23 cellular contexts compared by ENCODE assay signal in the genomic region with DNA sequence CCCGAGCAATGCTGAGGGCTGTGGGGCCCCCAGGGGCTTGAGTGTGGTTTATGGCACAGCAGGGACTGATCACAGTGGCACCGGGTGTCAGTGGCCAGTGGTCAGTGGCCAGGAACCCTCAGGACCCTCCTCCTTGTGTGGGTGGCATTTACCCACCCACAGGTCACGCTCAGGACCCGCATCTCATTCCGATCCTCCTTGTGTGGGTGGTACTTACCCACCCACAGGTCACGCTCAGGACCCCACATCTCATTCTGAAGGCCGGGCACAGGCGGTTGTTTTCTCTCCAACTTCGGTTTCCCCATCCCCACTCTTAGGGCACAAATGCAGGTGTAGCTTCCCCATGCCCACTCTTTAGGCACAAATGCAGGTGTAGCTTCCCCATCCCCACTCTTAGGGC. TPM values are rescaled to one million over a fixed set of nuclear protein-coding genes. Genes with fewer than 3 reads are reported as not detected.
DNase-seq lines count a peak whose midpoint lies in the region; ATAC-seq, FAIRE-seq and TF ChIP-seq lines count a peak whose summit lies in the region.
"Had no signal": no experiment of that assay in that cellular context is flagged by ENCODE, and none has a peak within 500 bp of the region (broad histone marks: within the 10 kb centered on the region; RNA-seq: fewer than 3 reads in every experiment).

No MANE protein-coding gene starts in this region.

- CTCF ChIA-PET in HepG2 (lab: Yijun Ruan, JAX; ENCODE audit: low intra/inter-chr PET ratio, low total read pairs), result no interaction called here
- CTCF ChIA-PET in RWPE1 (lab: Yijun Ruan, JAX), result interaction anchor here (0.7 kb wide), 1 partner anchor 28 kb away, joined by 3 read pairs; no protein-coding TSS in a partner anchor

- H3K4me2 ChIP-seq in HepG2 (ENCODE audit: low read depth, low read length), result no peak overlapping the region
- H3K4me2 ChIP-seq: GM23338, KMS-11 had no signal

- H3K79me2 ChIP-seq in HepG2 (ENCODE audit: insufficient read depth, low read length), result peaks cover 47% of the 10 kb centered on the region

- TF ChIP-seq POLR2A in HepG2 (IDR thresholded peaks at IDR 0.05; ENCODE audit: insufficient read depth in 1 of 2, low read depth in 2 of 2, low read length in 2 of 2) (no peak), right lobe of liver (IDR thresholded peaks at IDR 0.05) (no peak)

- BruUV-seq in HepG2 (replicated peaks; lab: Mats Ljungman, UMichigan), result no TSS peak

- DNase-seq in HepG2 (ENCODE audit: low spot score) (no peak), right lobe of liver (no peak), RWPE1 (ENCODE audit: low spot score) (no peak), nephron progenitor cell (no peak), GM10266 (ENCODE audit: extremely low spot score) (no peak)
- no peak for DNase-seq in activated effector memory CD4-positive, alpha-beta T cell treated with Interleukin-2 at 50 U/mL for 16 hours
- DNase-seq: ACHN, BE2C, DMS53, DND-41, EL, HCEC 1CT, HFFc6 had no signal

- no peak for TF ChIP-seq CTCF in HepG2 (CRISPR knock-in tag; IDR thresholded peaks at IDR 0.05)
- TF ChIP-seq CTCF in right lobe of liver (IDR thresholded peaks at IDR 0.05), result no peak
- TF ChIP-seq CTCF in RWPE1 (conservative IDR thresholded peaks at IDR 0.05; ENCODE audit: low read depth), result no peak
- TF ChIP-seq CTCF in nephron progenitor cell (IDR thresholded peaks at IDR 0.05), result no peak
- TF ChIP-seq CTCF in GM10266 (IDR thresholded peaks at IDR 0.05; ENCODE audit: control insufficient read depth, insufficient read depth, low read depth, missing control alignments), result no peak

- FAIRE-seq in HepG2 (lab: Jason Lieb, UNC), result no peak
- FAIRE-seq: A204.1, GM12891, H54 had no signal

- TF ChIP-seq EP300 in HepG2 (IDR thresholded peaks at IDR 0.05; ENCODE audit: low read depth in 2 of 2, low read length in 2 of 2) (no peak), HepG2 (CRISPR knock-in tag; IDR thresholded peaks at IDR 0.05; ENCODE audit: borderline replicate concordance) (no peak)

- no peak overlapping the region for H3K9ac ChIP-seq in HepG2 (ENCODE audit: insufficient read depth, low read depth, low read length)
- H3K9ac ChIP-seq: KMS-11 had no signal

- no peak overlapping the region for H2AFZ ChIP-seq in HepG2 (ENCODE audit: low read length)
- H2AFZ ChIP-seq: GM23338 had no signal

- no peak for ATAC-seq in HepG2
- no peak for ATAC-seq in right lobe of liver
- no peak for ATAC-seq in HG02852 (IDR thresholded peaks at IDR 0.05; ENCODE audit: unreplicated experiment)
- ATAC-seq: GM23338 had no signal

- no peaks in the 10 kb centered on the region for H3K4me1 ChIP-seq in HepG2 (ENCODE audit: insufficient read depth, low read length)
- H3K4me1 ChIP-seq in right lobe of liver, result peaks cover 0 to 3% (median 0%) of the 10 kb centered on the region in 4 donors
- H3K4me1 ChIP-seq: BE2C had no signal

- H3K9me3 ChIP-seq in HepG2 (ENCODE audit: low read length) (no peaks in the 10 kb centered on the region), right lobe of liver (no peaks in the 10 kb centered on the region)
- H3K9me3 ChIP-seq: BE2C had no signal

- intact Hi-C loops in HepG2 (cut with micrococcal nuclease; ENCODE audit: unreplicated experiment) (no loop called here), right lobe of liver (cut with DNase I) (no loop called here)

- H3K27ac ChIP-seq in HepG2 (ENCODE audit: extremely low read length, insufficient read depth, low read length) (no peak overlapping the region), right lobe of liver (no peak overlapping the region), RWPE1 (peak overlapping the region; percentile 5)
- H3K27ac ChIP-seq: KMS-11 had no signal

- TF ChIP-seq RAD21 in HepG2 (CRISPR knock-in tag; IDR thresholded peaks at IDR 0.05), result no peak

- peaks cover 40% of the 10 kb centered on the region; the same call in 1 of the 2 replicates for H4K20me1 ChIP-seq in HepG2 (ENCODE audit: insufficient read depth, low read length)

- no peaks in the 10 kb centered on the region for H3K27me3 ChIP-seq in HepG2 (ENCODE audit: control insufficient read depth in 1 of 2, insufficient read depth in 2 of 2, low read length in 2 of 2)
- no peaks in the 10 kb centered on the region for H3K27me3 ChIP-seq in right lobe of liver
- H3K27me3 ChIP-seq: BE2C had no signal

- H3K4me3 ChIP-seq in HepG2 (replicated peaks in 1 of 3; ENCODE audit: insufficient read depth in 1 of 3, low read depth in 2 of 3, low read length in 3 of 3) (no peak overlapping the region), right lobe of liver (no peak overlapping the region)
- H3K4me3 ChIP-seq: GM23338 had no signal

- in situ Hi-C loops in HepG2 (cut with HindIII; ENCODE audit: extremely low pct_ligation_motif_present, low pct_unique_long_range_greater_than_20kb), result no loop called here

- H3K9me3 Mint-ChIP-seq in nephron progenitor cell, result no peaks in the 10 kb centered on the region
- H3K9me3 Mint-ChIP-seq: CD4-positive, alpha-beta memory T cell; GM23338; HFFc6 had no signal

- no peaks in the 10 kb centered on the region for H3K4me1 Mint-ChIP-seq in nephron progenitor cell
- H3K4me1 Mint-ChIP-seq: GM23338 had no signal

- WGBS in HepG2 (ENCODE audit: low lambda C conversion rate), result 97% methylated on average over 9 of the region's 9 CpGs
- 93% methylated on average over 2 of the region's 9 CpGs for WGBS in right lobe of liver (ENCODE audit: insufficient coverage, low coverage, low lambda C conversion rate, missing lambda C conversion rate)

- H3K36me3 ChIP-seq in HepG2 (replicated peaks in 1 of 2; ENCODE audit: control insufficient read depth in 1 of 2, insufficient read depth in 2 of 2, low read length in 2 of 2) (peaks cover 72 to 78% of the 10 kb centered on the region in 2 experiments), right lobe of liver (peaks cover 4 to 56% (median 14%) of the 10 kb centered on the region in 4 donors)

- POLR2A ChIA-PET in HepG2 (lab: Yijun Ruan, JAX), result interaction anchor here (1.1 kb wide), 1 partner anchor 15 kb away, joined by 3 read pairs; the partner anchor contains the start of gene DNAJC5
- POLR2A ChIA-PET in RWPE1 (lab: Yijun Ruan, JAX; ENCODE audit: low non-redundant PET), result interaction anchor here (1.1 kb wide), 1 partner anchor 14 kb away, joined by 3 read pairs; the partner anchor contains the start of gene TPD52L2

- H3K36me3 Mint-ChIP-seq in nephron progenitor cell (ENCODE audit: low read depth), result peaks cover 31% of the 10 kb centered on the region

- no peak overlapping the region for H3K4me3 Mint-ChIP-seq in nephron progenitor cell
- H3K4me3 Mint-ChIP-seq: CD14-positive monocyte; CD4-positive, alpha-beta memory T cell; GM23338; HFFc6 had no signal

- peak overlapping the region; percentile 61 for H3K27ac Mint-ChIP-seq in nephron progenitor cell
- H3K27ac Mint-ChIP-seq: GM23338, HFFc6 had no signal

- no peaks in the 10 kb centered on the region for H3K27me3 Mint-ChIP-seq in nephron progenitor cell (ENCODE audit: low read depth, poor library complexity)
- H3K27me3 Mint-ChIP-seq: CD4-positive, alpha-beta memory T cell had no signal

RNA-seq across cellular contexts. Expression of gene TPD52L2, which starts 14.2 kb away (rescaled TPM):
- total RNA-seq in HepG2 (2016; rRNA removed; fragmentation: Illumina TruSeq; extraction: Trizol), result 156 and 187 TPM in 2 replicates
- 17.3 and 18.9 TPM in 2 replicates for total RNA-seq in HepG2 (2016; cell fraction: cytosol; rRNA removed; fragmentation: Illumina TruSeq; extraction: Trizol; ENCODE audit: low read depth)
- total RNA-seq in HepG2 (2016; cell fraction: insoluble cytoplasmic fraction; rRNA removed; fragmentation: Illumina TruSeq; extraction: Trizol), result 159 and 183 TPM in 2 replicates
- total RNA-seq in HepG2 (2016; cell fraction: membrane; rRNA removed; fragmentation: Illumina TruSeq; extraction: Trizol), result 68.0 and 74.8 TPM in 2 replicates
- total RNA-seq in HepG2 (2016; cell fraction: nucleus; rRNA removed; fragmentation: Illumina TruSeq; extraction: Trizol), result 80.6 and 85.7 TPM in 2 replicates
- 184 and 198 TPM in 2 replicates for polyA plus RNA-seq in HepG2 (2011; rRNA removed)
- polyA plus RNA-seq in HepG2 (2011; cell fraction: cytosol; rRNA removed), result 197 and 204 TPM in 2 replicates
- polyA plus RNA-seq in HepG2 (2011; cell fraction: nucleus; rRNA removed), result 163 and 169 TPM in 2 replicates
- 96.3 and 115 TPM in 2 replicates for polyA plus RNA-seq in HepG2 (2012)
- 18.7 and 19.4 TPM in 2 replicates for polyA plus RNA-seq in HepG2 (2016; cell fraction: cytosol; fragmentation: Illumina TruSeq; extraction: Trizol; ENCODE audit: low read depth)
- 188 and 207 TPM in 2 replicates for polyA plus RNA-seq in HepG2 (2016; cell fraction: insoluble cytoplasmic fraction; fragmentation: Illumina TruSeq; extraction: Trizol; ENCODE audit: low read depth)
- 59.6 and 59.7 TPM in 2 replicates for polyA plus RNA-seq in HepG2 (2016; cell fraction: membrane; fragmentation: Illumina TruSeq; extraction: Trizol; ENCODE audit: low read depth)
- 162 and 173 TPM in 2 replicates for polyA plus RNA-seq in HepG2 (2016; cell fraction: nucleus; fragmentation: Illumina TruSeq; extraction: Trizol; ENCODE audit: insufficient read depth, low read depth)
- polyA minus RNA-seq in HepG2 (2011; rRNA and poly(A)+ RNA removed; ENCODE audit: low replicate concordance), result 128 and 150 TPM in 2 replicates
- 114 and 118 TPM in 2 replicates for polyA minus RNA-seq in HepG2 (2011; cell fraction: cytosol; rRNA and poly(A)+ RNA removed)
- polyA minus RNA-seq in HepG2 (2011; cell fraction: nucleus; rRNA and poly(A)+ RNA removed), result 47.3 and 56.6 TPM in 2 replicates
- 10 to 100 TPM; 20.1 to 46.8 (median 30.5) TPM for total RNA-seq in right lobe of liver

RNA-seq across cellular contexts. Expression of gene DNAJC5, which starts 15.7 kb away (rescaled TPM):
- total RNA-seq in HepG2 (2016; rRNA removed; fragmentation: Illumina TruSeq; extraction: Trizol), result 54.3 and 64.5 TPM in 2 replicates
- total RNA-seq in HepG2 (2016; cell fraction: cytosol; rRNA removed; fragmentation: Illumina TruSeq; extraction: Trizol; ENCODE audit: low read depth), result 11.9 and 12.0 TPM in 2 replicates
- 48.4 and 65.4 TPM in 2 replicates for total RNA-seq in HepG2 (2016; cell fraction: insoluble cytoplasmic fraction; rRNA removed; fragmentation: Illumina TruSeq; extraction: Trizol)
- 20.9 and 21.3 TPM in 2 replicates for total RNA-seq in HepG2 (2016; cell fraction: membrane; rRNA removed; fragmentation: Illumina TruSeq; extraction: Trizol)
- 36.9 and 44.3 TPM in 2 replicates for total RNA-seq in HepG2 (2016; cell fraction: nucleus; rRNA removed; fragmentation: Illumina TruSeq; extraction: Trizol)
- polyA plus RNA-seq in HepG2 (2011; rRNA removed), result 42.8 and 51.8 TPM in 2 replicates
- polyA plus RNA-seq in HepG2 (2011; cell fraction: cytosol; rRNA removed), result 50.7 and 53.5 TPM in 2 replicates
- polyA plus RNA-seq in HepG2 (2011; cell fraction: nucleus; rRNA removed), result 53.1 and 56.7 TPM in 2 replicates
- 35.9 and 42.1 TPM in 2 replicates for polyA plus RNA-seq in HepG2 (2012)
- polyA plus RNA-seq in HepG2 (2016; cell fraction: cytosol; fragmentation: Illumina TruSeq; extraction: Trizol; ENCODE audit: low read depth), result 6.9 and 7.7 TPM in 2 replicates
- 37.7 and 43.6 TPM in 2 replicates for polyA plus RNA-seq in HepG2 (2016; cell fraction: insoluble cytoplasmic fraction; fragmentation: Illumina TruSeq; extraction: Trizol; ENCODE audit: low read depth)
- 11.5 and 11.7 TPM in 2 replicates for polyA plus RNA-seq in HepG2 (2016; cell fraction: membrane; fragmentation: Illumina TruSeq; extraction: Trizol; ENCODE audit: low read depth)
- 52.1 and 53.7 TPM in 2 replicates for polyA plus RNA-seq in HepG2 (2016; cell fraction: nucleus; fragmentation: Illumina TruSeq; extraction: Trizol; ENCODE audit: insufficient read depth, low read depth)
- polyA minus RNA-seq in HepG2 (2011; rRNA and poly(A)+ RNA removed; ENCODE audit: low replicate concordance), result 45.9 and 137 TPM in 2 replicates
- 49.8 and 50.2 TPM in 2 replicates for polyA minus RNA-seq in HepG2 (2011; cell fraction: cytosol; rRNA and poly(A)+ RNA removed)
- 27.8 and 28.3 TPM in 2 replicates for polyA minus RNA-seq in HepG2 (2011; cell fraction: nucleus; rRNA and poly(A)+ RNA removed)
- total RNA-seq in right lobe of liver, result 10 to 100 TPM; 10.7 to 26.0 (median 15.1) TPM

RNA-seq across cellular contexts. Expression of gene ABHD16B, which starts 18.0 kb away (rescaled TPM):
- total RNA-seq in HepG2 (2016; rRNA removed; fragmentation: Illumina TruSeq; extraction: Trizol) (not detected in 2 replicates), right lobe of liver (not detected)
- total RNA-seq in HepG2 (2016; cell fraction: cytosol; rRNA removed; fragmentation: Illumina TruSeq; extraction: Trizol; ENCODE audit: low read depth), result not detected in 2 replicates
- total RNA-seq in HepG2 (2016; cell fraction: insoluble cytoplasmic fraction; rRNA removed; fragmentation: Illumina TruSeq; extraction: Trizol), result not detected in 2 replicates
- not detected in 2 replicates for total RNA-seq in HepG2 (2016; cell fraction: membrane; rRNA removed; fragmentation: Illumina TruSeq; extraction: Trizol)
- total RNA-seq in HepG2 (2016; cell fraction: nucleus; rRNA removed; fragmentation: Illumina TruSeq; extraction: Trizol), result not detected in 2 replicates
- polyA plus RNA-seq in HepG2 (2011; rRNA removed), result not detected in 2 replicates
- not detected in 2 replicates for polyA plus RNA-seq in HepG2 (2011; cell fraction: cytosol; rRNA removed)
- not detected in 2 replicates for polyA plus RNA-seq in HepG2 (2011; cell fraction: nucleus; rRNA removed)
- not detected in 2 replicates for polyA plus RNA-seq in HepG2 (2012)
- not detected in 2 replicates for polyA plus RNA-seq in HepG2 (2016; cell fraction: cytosol; fragmentation: Illumina TruSeq; extraction: Trizol; ENCODE audit: low read depth)
- polyA plus RNA-seq in HepG2 (2016; cell fraction: insoluble cytoplasmic fraction; fragmentation: Illumina TruSeq; extraction: Trizol; ENCODE audit: low read depth), result not detected in 2 replicates
- polyA plus RNA-seq in HepG2 (2016; cell fraction: membrane; fragmentation: Illumina TruSeq; extraction: Trizol; ENCODE audit: low read depth), result not detected in 2 replicates
- polyA plus RNA-seq in HepG2 (2016; cell fraction: nucleus; fragmentation: Illumina TruSeq; extraction: Trizol; ENCODE audit: insufficient read depth, low read depth), result not detected in 2 replicates
- not detected in 2 replicates for polyA minus RNA-seq in HepG2 (2011; rRNA and poly(A)+ RNA removed; ENCODE audit: low replicate concordance)
- not detected in 2 replicates for polyA minus RNA-seq in HepG2 (2011; cell fraction: cytosol; rRNA and poly(A)+ RNA removed)
- polyA minus RNA-seq in HepG2 (2011; cell fraction: nucleus; rRNA and poly(A)+ RNA removed), result not detected in 2 replicates
- total RNA-seq: CD4-positive, alpha-beta memory T cell; G401; GM23338; HFFc6; HT-29 had no signal
- polyA plus RNA-seq: CD14-positive monocyte; CD4-positive, alpha-beta memory T cell; GM23338 had no signal

RNA-seq across cellular contexts. Expression of gene ZBTB46, which starts 48.2 kb away (rescaled TPM):
- 10.9 and 13.5 TPM in 2 replicates for total RNA-seq in HepG2 (2016; rRNA removed; fragmentation: Illumina TruSeq; extraction: Trizol)
- total RNA-seq in HepG2 (2016; cell fraction: cytosol; rRNA removed; fragmentation: Illumina TruSeq; extraction: Trizol; ENCODE audit: low read depth), result 74.9 and 80.6 TPM in 2 replicates
- 10.9 and 15.4 TPM in 2 replicates for total RNA-seq in HepG2 (2016; cell fraction: insoluble cytoplasmic fraction; rRNA removed; fragmentation: Illumina TruSeq; extraction: Trizol)
- 51.8 and 55.2 TPM in 2 replicates for total RNA-seq in HepG2 (2016; cell fraction: membrane; rRNA removed; fragmentation: Illumina TruSeq; extraction: Trizol)
- 8.7 and 9.2 TPM in 2 replicates for total RNA-seq in HepG2 (2016; cell fraction: nucleus; rRNA removed; fragmentation: Illumina TruSeq; extraction: Trizol)
- 1.6 and 2.7 TPM in 2 replicates for polyA plus RNA-seq in HepG2 (2011; rRNA removed)
- 1.6 and 2.0 TPM in 2 replicates for polyA plus RNA-seq in HepG2 (2011; cell fraction: cytosol; rRNA removed)
- 7.2 and 7.6 TPM in 2 replicates for polyA plus RNA-seq in HepG2 (2011; cell fraction: nucleus; rRNA removed)
- polyA plus RNA-seq in HepG2 (2012), result 3.8 and 5.3 TPM in 2 replicates
- polyA plus RNA-seq in HepG2 (2016; cell fraction: cytosol; fragmentation: Illumina TruSeq; extraction: Trizol; ENCODE audit: low read depth), result 0.45 and 0.85 TPM in 2 replicates
- polyA plus RNA-seq in HepG2 (2016; cell fraction: insoluble cytoplasmic fraction; fragmentation: Illumina TruSeq; extraction: Trizol; ENCODE audit: low read depth), result 3.9 and 4.2 TPM in 2 replicates
- polyA plus RNA-seq in HepG2 (2016; cell fraction: membrane; fragmentation: Illumina TruSeq; extraction: Trizol; ENCODE audit: low read depth), result 1.4 and 1.5 TPM in 2 replicates
- polyA plus RNA-seq in HepG2 (2016; cell fraction: nucleus; fragmentation: Illumina TruSeq; extraction: Trizol; ENCODE audit: insufficient read depth, low read depth), result 7.1 and 7.5 TPM in 2 replicates
- polyA minus RNA-seq in HepG2 (2011; rRNA and poly(A)+ RNA removed; ENCODE audit: low replicate concordance), result 18.8 and 33.6 TPM in 2 replicates
- 8.3 and 9.0 TPM in 2 replicates for polyA minus RNA-seq in HepG2 (2011; cell fraction: cytosol; rRNA and poly(A)+ RNA removed)
- 5.4 and 9.1 TPM in 2 replicates for polyA minus RNA-seq in HepG2 (2011; cell fraction: nucleus; rRNA and poly(A)+ RNA removed)
- total RNA-seq in right lobe of liver, result 1 to 10 TPM; 1.2 to 4.2 (median 2.4) TPM
